26 cellular contexts compared by ENCODE assay signal in genomic region chr4:177769155-177769554, GRCh38.
"Had no signal": no experiment of that assay in that cellular context is flagged by ENCODE, and none has a peak within 500 bp of the region (broad histone marks: within the 10 kb centered on the region; RNA-seq: fewer than 3 reads in every experiment).

No MANE protein-coding gene starts in this region.

- H3K9ac ChIP-seq: neural progenitor cell, parathyroid adenoma had no signal

- H2AFZ ChIP-seq: neural progenitor cell, parathyroid adenoma had no signal

- H3K4me2 ChIP-seq: neural progenitor cell had no signal

- ATAC-seq: natural killer cell; psoas muscle; right cardiac atrium; right lobe of liver; stimulated activated memory B cell treated with anti-CD40 and anti-IgM and Interleukin-4, amounts not matched to agents 10 μg/mL and 1 μg/mL and 100 μg/mL, for 72 hours; stimulated activated naive CD8-positive, alpha-beta T cell treated with anti-CD3 and anti-CD28 coated beads, Interleukin-15, amount 100 ng/mL, for 72 hours; stimulated activated naive CD8-positive, alpha-beta T cell treated with anti-CD3 and anti-CD28 coated beads, Interleukin-15, Interleukin-2, amounts not matched to agents 100 U/mL and 50 U/mL, for 24 hours; upper lobe of right lung had no signal

- H3K4me3 ChIP-seq: neural progenitor cell, ovary, psoas muscle, right lobe of liver, sigmoid colon, suprapubic skin, testis, tibial artery, transverse colon, upper lobe of right lung, uterus had no signal

- H3K9me3 ChIP-seq: ovary, psoas muscle, right lobe of liver, sigmoid colon, suprapubic skin, testis, tibial artery, transverse colon, upper lobe of right lung, uterus had no signal

- FAIRE-seq: small intestine had no signal

- H3K4me1 ChIP-seq: neural progenitor cell, parathyroid adenoma, psoas muscle, right lobe of liver, sigmoid colon, suprapubic skin, testis, tibial artery, transverse colon, upper lobe of right lung, uterus had no signal

- H3K27ac ChIP-seq: neural progenitor cell, ovary, parathyroid adenoma, psoas muscle, right lobe of liver, sigmoid colon, suprapubic skin, testis, tibial artery, transverse colon, upper lobe of right lung, uterus had no signal

- H3K79me2 ChIP-seq: parathyroid adenoma had no signal

- DNase-seq: natural killer cell; occipital lobe; ovary; posterior cingulate gyrus; psoas muscle; right cardiac atrium; right lobe of liver; sigmoid colon; small intestine; stimulated activated CD4-positive, alpha-beta T cell treated with anti-CD3 and anti-CD28 coated beads, Interleukin-15, amount 100 ng/mL, for 24 hours; stimulated activated CD4-positive, alpha-beta T cell treated with anti-CD3 and anti-CD28 coated beads, Interleukin-2, amount 100 ng/mL, for 24 hours; stimulated activated CD4-positive, alpha-beta T cell treated with anti-CD3 and anti-CD28 coated beads, Interleukin-2, amount 100 ng/mL, for 48 hours; stimulated activated CD4-positive, alpha-beta T cell treated with anti-CD3 and anti-CD28 coated beads, Interleukin-4, amount 100 ng/mL, for 24 hours; stimulated activated naive CD4-positive, alpha-beta T cell; stimulated activated naive CD8-positive, alpha-beta T cell treated with anti-CD3 and anti-CD28 coated beads, Interleukin-15, amount 100 ng/mL, for 72 hours; stimulated activated naive CD8-positive, alpha-beta T cell treated with anti-CD3 and anti-CD28 coated beads, Interleukin-15, Interleukin-2, amounts not matched to agents 100 U/mL and 50 U/mL, for 24 hours; substantia nigra; testis; tibial artery; transverse colon; upper lobe of right lung; uterus had no signal

- H3K36me3 ChIP-seq: neural progenitor cell, ovary, right lobe of liver, sigmoid colon, suprapubic skin, tibial artery, transverse colon, upper lobe of right lung, uterus had no signal

- H3K27me3 ChIP-seq: neural progenitor cell, ovary, right lobe of liver, sigmoid colon, suprapubic skin, testis, tibial artery, transverse colon, upper lobe of right lung, uterus had no signal
